In genomic region chr9:16637218-16637617, GRCh38 we compare ENCODE assay signal across 24 cellular contexts.
DNase-seq lines count a peak whose midpoint lies in the region; ATAC-seq, FAIRE-seq and TF ChIP-seq lines count a peak whose summit lies in the region.
"Had no signal": no experiment of that assay in that cellular context is flagged by ENCODE, and none has a peak within 500 bp of the region (broad histone marks: within the 10 kb centered on the region; RNA-seq: fewer than 3 reads in every experiment).

No MANE protein-coding gene starts in this region.

- H3K36me3 ChIP-seq in neuronal stem cell (replicated peaks in 1 of 2; ENCODE audit: control insufficient read depth in 2 of 2, insufficient read depth in 2 of 2, low read length in 2 of 2): no peaks in the 10 kb centered on the region
- no peaks in the 10 kb centered on the region for H3K36me3 ChIP-seq in neural progenitor cell
- H3K36me3 ChIP-seq: uterus had no signal

- H2AFZ ChIP-seq in neuronal stem cell (ENCODE audit: low read length): peak overlapping the region; percentile 77
- H2AFZ ChIP-seq in neural progenitor cell (replicated peaks): no peak overlapping the region

- H3K18ac ChIP-seq in neuronal stem cell (ENCODE audit: low read length): no peak overlapping the region

- H2AK5ac ChIP-seq in neuronal stem cell (ENCODE audit: low read depth, low read length): no peak overlapping the region

- no peak for DNase-seq in GM12892 (ENCODE audit: insufficient read length)
- peak; percentile 71 for DNase-seq in NCI-H69 (lab: John Stamatoyannopoulos, UW)
- DNase-seq in neuronal stem cell (ENCODE audit: low spot score): no peak
- DNase-seq in amygdala (lab: John Stamatoyannopoulos, UW): no peak
- no peak for DNase-seq in T-helper 2 cell
- no peak for DNase-seq in neural progenitor cell (ENCODE audit: low spot score)
- DNase-seq: activated CD4-positive, alpha-beta T cell treated with anti-CD3 and anti-CD28 coated beads, Interleukin-2, amount 50 U/mL, for 1 hour; activated CD8-positive, alpha-beta memory T cell treated with anti-CD3 and anti-CD28 coated beads, Interleukin-2, amount 50 U/mL, for 48 hours; activated naive CD8-positive, alpha-beta T cell treated with anti-CD3 and anti-CD28 coated beads for 36 hours; body of pancreas; effector memory CD8-positive, alpha-beta T cell; glutamatergic neuron; NCI-H1048; NCI-H2029 treated with DMSO at 0.1 percent for 48 hours; NCI-H526 treated with DMSO at 0.1 percent for 48 hours; psoas muscle; uterus had no signal

- H3K79me2 ChIP-seq in neural progenitor cell (ENCODE audit: low read depth): no peaks in the 10 kb centered on the region

- no peak overlapping the region for H2BK15ac ChIP-seq in neuronal stem cell (ENCODE audit: low read length)

- no peak overlapping the region for H2BK5ac ChIP-seq in neuronal stem cell (ENCODE audit: low read length)

- no peak overlapping the region for H4K91ac ChIP-seq in neuronal stem cell (ENCODE audit: low read depth, low read length, poor library complexity)

- H3K4me3 Mint-ChIP-seq in neural progenitor cell: no peak overlapping the region
- H3K4me3 Mint-ChIP-seq: activated naive CD8-positive, alpha-beta T cell treated with anti-CD3 and anti-CD28 coated beads for 36 hours; CD14-positive monocyte; effector memory CD8-positive, alpha-beta T cell; neural crest cell had no signal

- H3K4ac ChIP-seq in neuronal stem cell (ENCODE audit: low read length): no peak overlapping the region

- no peak overlapping the region for H2BK12ac ChIP-seq in neuronal stem cell (ENCODE audit: low read length)

- H3K4me2 ChIP-seq in neuronal stem cell (ENCODE audit: insufficient read depth, low read length, poor library complexity, severe bottlenecking) (no peak overlapping the region), neural progenitor cell (no peak overlapping the region)

- H3K27ac Mint-ChIP-seq in neural progenitor cell: no peak overlapping the region
- H3K27ac Mint-ChIP-seq: activated naive CD8-positive, alpha-beta T cell treated with anti-CD3 and anti-CD28 coated beads for 36 hours; activated T-helper 2 cell treated with anti-CD3 and anti-CD28 coated beads, Interferon-gamma antibody, Interleukin-2, Interleukin-4, amounts not matched to agents 10 μg/mL and 5 μg/mL and 100 μg/mL, durations not matched to agents 14 hours and 24 hours and 36 hours; CD14-positive monocyte; effector memory CD8-positive, alpha-beta T cell had no signal

- H3F3A ChIP-seq in neural progenitor cell (ENCODE audit: low read depth): no peaks in the 10 kb centered on the region

- H3K9me3 Mint-ChIP-seq in neural progenitor cell: no peaks in the 10 kb centered on the region
- H3K9me3 Mint-ChIP-seq: activated naive CD8-positive, alpha-beta T cell treated with anti-CD3 and anti-CD28 coated beads for 36 hours; effector memory CD8-positive, alpha-beta T cell; neural crest cell had no signal

- no peak overlapping the region for H3K23ac ChIP-seq in neuronal stem cell (ENCODE audit: low read depth, low read length, poor library complexity)

- H3K4me3 ChIP-seq in neuronal stem cell (ENCODE audit: low read length in 2 of 2): no peak overlapping the region
- no peak overlapping the region for H3K4me3 ChIP-seq in neural progenitor cell
- H3K4me3 ChIP-seq: body of pancreas, psoas muscle, uterus had no signal

- no peak overlapping the region for H4K8ac ChIP-seq in neuronal stem cell (ENCODE audit: low read depth, low read length)

- H3K9ac ChIP-seq in neuronal stem cell (ENCODE audit: low read depth, low read length, poor library complexity): no peak overlapping the region
- no peak overlapping the region for H3K9ac ChIP-seq in neural progenitor cell

- ATAC-seq in esophagus mucosa (peak; percentile 50), HG03159 (IDR thresholded peaks at IDR 0.05; ENCODE audit: unreplicated experiment) (no peak)
- ATAC-seq: body of pancreas; effector memory CD8-positive, alpha-beta T cell; HCT116; psoas muscle had no signal

- H3K79me1 ChIP-seq in neuronal stem cell (ENCODE audit: low read depth, low read length): no peaks in the 10 kb centered on the region

- H3K27me3 Mint-ChIP-seq in neural progenitor cell (ENCODE audit: insufficient read depth, low read depth): peaks cover 4% of the 10 kb centered on the region
- H3K27me3 Mint-ChIP-seq: activated naive CD8-positive, alpha-beta T cell treated with anti-CD3 and anti-CD28 coated beads for 36 hours; effector memory CD8-positive, alpha-beta T cell had no signal

- no peak for TF ChIP-seq POLR2A in GM12892 (IDR thresholded peaks at IDR 0.05; ENCODE audit: low read depth, low read length)

- no peak overlapping the region for H2BK120ac ChIP-seq in neuronal stem cell (ENCODE audit: low read depth, low read length)

- no peak overlapping the region for H3K14ac ChIP-seq in neuronal stem cell (ENCODE audit: low read length)

- H4K20me1 ChIP-seq in neural progenitor cell (ENCODE audit: low read depth): no peaks in the 10 kb centered on the region

- no peaks in the 10 kb centered on the region for H3K36me3 Mint-ChIP-seq in neural progenitor cell
- H3K36me3 Mint-ChIP-seq: activated naive CD8-positive, alpha-beta T cell treated with anti-CD3 and anti-CD28 coated beads for 36 hours; CD14-positive monocyte had no signal

- H3K4me1 ChIP-seq in neuronal stem cell (ENCODE audit: control insufficient read depth in 2 of 2, insufficient read depth in 1 of 2, low read depth in 1 of 2, low read length in 2 of 2): peaks cover 0 to 3% of the 10 kb centered on the region in 2 donors
- H3K4me1 ChIP-seq in neural progenitor cell: no peaks in the 10 kb centered on the region
- H3K4me1 ChIP-seq: body of pancreas had no signal

- WGBS in neuronal stem cell (ENCODE audit: extremely low coverage in 2 of 2, insufficient read length in 2 of 2, insufficient replicate concordance in 1 of 2), 2 donors: no CpG with 5 or more reads among the region's 1 CpG

- no peak for TF ChIP-seq CTCF in neural progenitor cell (IDR thresholded peaks at IDR 0.05)

- no peaks in the 10 kb centered on the region for H3K9me3 ChIP-seq in neuronal stem cell (replicated peaks in 1 of 2; ENCODE audit: control insufficient read depth in 2 of 2, insufficient read depth in 1 of 2, low read depth in 1 of 2, low read length in 2 of 2)
- no peaks in the 10 kb centered on the region for H3K9me3 ChIP-seq in neural progenitor cell (ENCODE audit: low read depth)
- H3K9me3 ChIP-seq: body of pancreas, psoas muscle, uterus had no signal

- H3K4me1 Mint-ChIP-seq in neural progenitor cell: no peaks in the 10 kb centered on the region
- H3K4me1 Mint-ChIP-seq: activated naive CD8-positive, alpha-beta T cell treated with anti-CD3 and anti-CD28 coated beads for 36 hours; CD14-positive monocyte; neural crest cell had no signal

- no peaks in the 10 kb centered on the region for H3K27me3 ChIP-seq in neuronal stem cell (ENCODE audit: control insufficient read depth in 3 of 3, insufficient read depth in 3 of 3, low read depth in 1 of 3, low read length in 3 of 3)
- H3K27me3 ChIP-seq in neural progenitor cell: no peaks in the 10 kb centered on the region
- H3K27me3 ChIP-seq: body of pancreas, uterus had no signal

- H3K27ac ChIP-seq in neuronal stem cell (replicated peaks; ENCODE audit: low read length) (no peak overlapping the region), neural progenitor cell (no peak overlapping the region)
- H3K27ac ChIP-seq: body of pancreas, psoas muscle had no signal

- FAIRE-seq in GM12892 (lab: Jason Lieb, UNC): peak; percentile 27
- FAIRE-seq: colon had no signal
